1 cellular context compared by ENCODE assay signal in the genomic region with DNA sequence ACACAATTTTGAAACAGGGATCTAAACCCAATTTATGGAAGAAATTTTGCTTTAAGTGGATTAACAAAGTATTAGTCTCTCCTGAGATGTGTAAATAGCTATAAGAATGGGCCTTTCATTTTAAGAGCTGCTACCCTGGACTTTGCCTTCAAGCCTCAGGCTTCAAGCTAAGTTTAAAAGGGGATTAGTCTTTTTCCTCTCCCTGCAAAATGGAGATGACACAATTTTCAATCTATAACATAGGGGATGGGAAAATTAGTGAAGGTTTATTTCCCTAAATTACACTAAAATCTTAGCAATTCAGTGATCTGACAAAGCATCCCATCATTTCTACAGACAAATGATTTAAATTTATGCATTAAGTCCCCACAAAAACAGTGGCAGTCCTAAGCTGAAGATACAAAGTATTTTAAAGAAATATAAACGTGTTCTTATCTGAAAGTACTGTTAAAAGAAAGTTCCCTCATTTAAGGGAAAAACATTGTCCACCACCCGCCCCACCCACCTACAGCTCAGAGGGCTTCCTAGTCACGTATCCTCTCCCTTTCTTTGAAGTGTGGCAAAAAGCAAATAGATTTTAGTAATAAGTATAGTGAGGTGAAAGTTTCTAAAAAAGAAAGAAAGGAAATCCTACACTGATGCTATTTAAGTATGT.
TF ChIP-seq lines count a peak whose summit lies in the region.

No MANE protein-coding gene starts in this region.

TF ChIP-seq in HepG2, 621 proteins besides CTCF, POLR2A, EP300 and RAD21 (continued from another document):
- TF ChIP-seq, protein P1, sequence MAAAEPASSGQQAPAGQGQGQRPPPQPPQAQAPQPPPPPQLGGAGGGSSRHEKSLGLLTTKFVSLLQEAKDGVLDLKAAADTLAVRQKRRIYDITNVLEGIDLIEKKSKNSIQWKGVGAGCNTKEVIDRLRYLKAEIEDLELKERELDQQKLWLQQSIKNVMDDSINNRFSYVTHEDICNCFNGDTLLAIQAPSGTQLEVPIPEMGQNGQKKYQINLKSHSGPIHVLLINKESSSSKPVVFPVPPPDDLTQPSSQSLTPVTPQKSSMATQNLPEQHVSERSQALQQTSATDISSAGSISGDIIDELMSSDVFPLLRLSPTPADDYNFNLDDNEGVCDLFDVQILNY (CRISPR knock-in tag; conservative IDR thresholded peaks at IDR 0.05): no peak
- no peak; the same call in 1 of the 2 replicates for TF ChIP-seq HMG20B (CRISPR knock-in tag; conservative IDR thresholded peaks at IDR 0.05)
- TF ChIP-seq CBFB (CRISPR knock-in tag; IDR thresholded peaks at IDR 0.05): 0 out of 2 replicates have a peak, but pooled peaks have one; percentile 14
- peak; percentile 99 for TF ChIP-seq ASH2L (IDR thresholded peaks at IDR 0.05; ENCODE audit: insufficient read length, low read depth, low read length)
- TF ChIP-seq ZNF577 (CRISPR knock-in tag; IDR thresholded peaks at IDR 0.05; ENCODE audit: borderline replicate concordance, low read depth): no peak
- no peak for TF ChIP-seq ZKSCAN1 (IDR thresholded peaks at IDR 0.05; ENCODE audit: low read length)
- no peak for TF ChIP-seq SPEN (CRISPR knock-in tag; IDR thresholded peaks at IDR 0.05; ENCODE audit: low read depth)
- no peak for TF ChIP-seq HES4 (CRISPR knock-in tag; IDR thresholded peaks at IDR 0.05; ENCODE audit: borderline replicate concordance)
- TF ChIP-seq, protein P2, sequence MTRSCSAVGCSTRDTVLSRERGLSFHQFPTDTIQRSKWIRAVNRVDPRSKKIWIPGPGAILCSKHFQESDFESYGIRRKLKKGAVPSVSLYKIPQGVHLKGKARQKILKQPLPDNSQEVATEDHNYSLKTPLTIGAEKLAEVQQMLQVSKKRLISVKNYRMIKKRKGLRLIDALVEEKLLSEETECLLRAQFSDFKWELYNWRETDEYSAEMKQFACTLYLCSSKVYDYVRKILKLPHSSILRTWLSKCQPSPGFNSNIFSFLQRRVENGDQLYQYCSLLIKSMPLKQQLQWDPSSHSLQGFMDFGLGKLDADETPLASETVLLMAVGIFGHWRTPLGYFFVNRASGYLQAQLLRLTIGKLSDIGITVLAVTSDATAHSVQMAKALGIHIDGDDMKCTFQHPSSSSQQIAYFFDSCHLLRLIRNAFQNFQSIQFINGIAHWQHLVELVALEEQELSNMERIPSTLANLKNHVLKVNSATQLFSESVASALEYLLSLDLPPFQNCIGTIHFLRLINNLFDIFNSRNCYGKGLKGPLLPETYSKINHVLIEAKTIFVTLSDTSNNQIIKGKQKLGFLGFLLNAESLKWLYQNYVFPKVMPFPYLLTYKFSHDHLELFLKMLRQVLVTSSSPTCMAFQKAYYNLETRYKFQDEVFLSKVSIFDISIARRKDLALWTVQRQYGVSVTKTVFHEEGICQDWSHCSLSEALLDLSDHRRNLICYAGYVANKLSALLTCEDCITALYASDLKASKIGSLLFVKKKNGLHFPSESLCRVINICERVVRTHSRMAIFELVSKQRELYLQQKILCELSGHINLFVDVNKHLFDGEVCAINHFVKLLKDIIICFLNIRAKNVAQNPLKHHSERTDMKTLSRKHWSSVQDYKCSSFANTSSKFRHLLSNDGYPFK (CRISPR knock-in tag; IDR thresholded peaks at IDR 0.05; ENCODE audit: borderline replicate concordance): no peak
- TF ChIP-seq HOXA9 (CRISPR knock-in tag; IDR thresholded peaks at IDR 0.05; ENCODE audit: borderline replicate concordance): no peak
- TF ChIP-seq NR2F2 (IDR thresholded peaks at IDR 0.05; ENCODE audit: borderline replicate concordance, low read depth): peak; percentile 77; the same call in 1 of the 2 replicates
- TF ChIP-seq GATA4 (IDR thresholded peaks at IDR 0.05; ENCODE audit: borderline replicate concordance, low read depth): peak; percentile 90; the same call in 1 of the 2 replicates
- no peak for TF ChIP-seq ZNF230 (CRISPR knock-in tag; IDR thresholded peaks at IDR 0.05)
- TF ChIP-seq, protein P3, sequence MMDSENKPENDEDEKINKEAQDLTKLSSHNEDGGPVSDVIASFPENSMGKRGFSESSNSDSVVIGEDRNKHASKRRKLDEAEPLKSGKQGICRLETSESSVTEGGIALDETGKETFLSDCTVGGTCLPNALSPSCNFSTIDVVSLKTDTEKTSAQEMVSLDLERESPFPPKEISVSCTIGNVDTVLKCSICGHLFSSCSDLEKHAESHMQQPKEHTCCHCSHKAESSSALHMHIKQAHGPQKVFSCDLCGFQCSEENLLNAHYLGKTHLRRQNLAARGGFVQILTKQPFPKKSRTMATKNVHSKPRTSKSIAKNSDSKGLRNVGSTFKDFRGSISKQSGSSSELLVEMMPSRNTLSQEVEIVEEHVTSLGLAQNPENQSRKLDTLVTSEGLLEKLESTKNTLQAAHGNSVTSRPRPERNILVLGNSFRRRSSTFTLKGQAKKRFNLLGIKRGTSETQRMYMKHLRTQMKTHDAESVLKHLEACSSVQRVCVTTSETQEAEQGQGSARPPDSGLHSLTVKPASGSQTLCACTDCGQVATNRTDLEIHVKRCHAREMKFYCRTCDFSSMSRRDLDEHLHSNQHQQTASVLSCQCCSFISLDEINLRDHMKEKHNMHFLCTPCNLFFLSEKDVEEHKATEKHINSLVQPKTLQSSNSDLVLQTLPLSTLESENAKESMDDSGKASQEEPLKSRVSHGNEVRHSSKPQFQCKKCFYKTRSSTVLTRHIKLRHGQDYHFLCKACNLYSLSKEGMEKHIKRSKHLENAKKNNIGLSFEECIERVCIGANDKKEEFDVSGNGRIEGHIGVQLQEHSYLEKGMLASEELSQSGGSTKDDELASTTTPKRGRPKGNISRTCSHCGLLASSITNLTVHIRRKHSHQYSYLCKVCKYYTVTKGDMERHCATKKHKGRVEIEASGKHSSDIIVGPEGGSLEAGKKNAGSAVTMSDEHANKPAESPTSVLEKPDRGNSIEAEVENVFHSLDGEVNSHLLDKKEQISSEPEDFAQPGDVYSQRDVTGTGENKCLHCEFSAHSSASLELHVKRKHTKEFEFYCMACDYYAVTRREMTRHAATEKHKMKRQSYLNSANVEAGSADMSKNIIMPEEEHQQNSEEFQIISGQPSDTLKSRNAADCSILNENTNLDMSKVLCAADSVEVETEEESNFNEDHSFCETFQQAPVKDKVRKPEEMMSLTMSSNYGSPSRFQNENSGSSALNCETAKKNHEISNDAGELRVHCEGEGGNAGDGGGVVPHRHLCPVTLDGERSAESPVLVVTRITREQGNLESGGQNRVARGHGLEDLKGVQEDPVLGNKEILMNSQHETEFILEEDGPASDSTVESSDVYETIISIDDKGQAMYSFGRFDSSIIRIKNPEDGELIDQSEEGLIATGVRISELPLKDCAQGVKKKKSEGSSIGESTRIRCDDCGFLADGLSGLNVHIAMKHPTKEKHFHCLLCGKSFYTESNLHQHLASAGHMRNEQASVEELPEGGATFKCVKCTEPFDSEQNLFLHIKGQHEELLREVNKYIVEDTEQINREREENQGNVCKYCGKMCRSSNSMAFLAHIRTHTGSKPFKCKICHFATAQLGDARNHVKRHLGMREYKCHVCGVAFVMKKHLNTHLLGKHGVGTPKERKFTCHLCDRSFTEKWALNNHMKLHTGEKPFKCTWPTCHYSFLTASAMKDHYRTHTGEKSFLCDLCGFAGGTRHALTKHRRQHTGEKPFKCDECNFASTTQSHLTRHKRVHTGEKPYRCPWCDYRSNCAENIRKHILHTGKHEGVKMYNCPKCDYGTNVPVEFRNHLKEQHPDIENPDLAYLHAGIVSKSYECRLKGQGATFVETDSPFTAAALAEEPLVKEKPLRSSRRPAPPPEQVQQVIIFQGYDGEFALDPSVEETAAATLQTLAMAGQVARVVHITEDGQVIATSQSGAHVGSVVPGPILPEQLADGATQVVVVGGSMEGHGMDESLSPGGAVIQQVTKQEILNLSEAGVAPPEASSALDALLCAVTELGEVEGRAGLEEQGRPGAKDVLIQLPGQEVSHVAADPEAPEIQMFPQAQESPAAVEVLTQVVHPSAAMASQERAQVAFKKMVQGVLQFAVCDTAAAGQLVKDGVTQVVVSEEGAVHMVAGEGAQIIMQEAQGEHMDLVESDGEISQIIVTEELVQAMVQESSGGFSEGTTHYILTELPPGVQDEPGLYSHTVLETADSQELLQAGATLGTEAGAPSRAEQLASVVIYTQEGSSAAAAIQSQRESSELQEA (CRISPR knock-in tag; IDR thresholded peaks at IDR 0.05; ENCODE audit: not compliant biosample characterization): no peak
- no peak for TF ChIP-seq TBP (CRISPR knock-in tag; IDR thresholded peaks at IDR 0.05)
- peak; percentile 45; the same call in 1 of the 2 replicates for TF ChIP-seq ZBTB7B (CRISPR knock-in tag; IDR thresholded peaks at IDR 0.05)
- no peak for TF ChIP-seq ZNF296 (CRISPR knock-in tag; conservative IDR thresholded peaks at IDR 0.05)
- TF ChIP-seq, protein P4, sequence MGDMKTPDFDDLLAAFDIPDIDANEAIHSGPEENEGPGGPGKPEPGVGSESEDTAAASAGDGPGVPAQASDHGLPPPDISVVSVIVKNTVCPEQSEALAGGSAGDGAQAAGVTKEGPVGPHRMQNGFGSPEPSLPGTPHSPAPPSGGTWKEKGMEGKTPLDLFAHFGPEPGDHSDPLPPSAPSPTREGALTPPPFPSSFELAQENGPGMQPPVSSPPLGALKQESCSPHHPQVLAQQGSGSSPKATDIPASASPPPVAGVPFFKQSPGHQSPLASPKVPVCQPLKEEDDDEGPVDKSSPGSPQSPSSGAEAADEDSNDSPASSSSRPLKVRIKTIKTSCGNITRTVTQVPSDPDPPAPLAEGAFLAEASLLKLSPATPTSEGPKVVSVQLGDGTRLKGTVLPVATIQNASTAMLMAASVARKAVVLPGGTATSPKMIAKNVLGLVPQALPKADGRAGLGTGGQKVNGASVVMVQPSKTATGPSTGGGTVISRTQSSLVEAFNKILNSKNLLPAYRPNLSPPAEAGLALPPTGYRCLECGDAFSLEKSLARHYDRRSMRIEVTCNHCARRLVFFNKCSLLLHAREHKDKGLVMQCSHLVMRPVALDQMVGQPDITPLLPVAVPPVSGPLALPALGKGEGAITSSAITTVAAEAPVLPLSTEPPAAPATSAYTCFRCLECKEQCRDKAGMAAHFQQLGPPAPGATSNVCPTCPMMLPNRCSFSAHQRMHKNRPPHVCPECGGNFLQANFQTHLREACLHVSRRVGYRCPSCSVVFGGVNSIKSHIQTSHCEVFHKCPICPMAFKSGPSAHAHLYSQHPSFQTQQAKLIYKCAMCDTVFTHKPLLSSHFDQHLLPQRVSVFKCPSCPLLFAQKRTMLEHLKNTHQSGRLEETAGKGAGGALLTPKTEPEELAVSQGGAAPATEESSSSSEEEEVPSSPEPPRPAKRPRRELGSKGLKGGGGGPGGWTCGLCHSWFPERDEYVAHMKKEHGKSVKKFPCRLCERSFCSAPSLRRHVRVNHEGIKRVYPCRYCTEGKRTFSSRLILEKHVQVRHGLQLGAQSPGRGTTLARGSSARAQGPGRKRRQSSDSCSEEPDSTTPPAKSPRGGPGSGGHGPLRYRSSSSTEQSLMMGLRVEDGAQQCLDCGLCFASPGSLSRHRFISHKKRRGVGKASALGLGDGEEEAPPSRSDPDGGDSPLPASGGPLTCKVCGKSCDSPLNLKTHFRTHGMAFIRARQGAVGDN (CRISPR knock-in tag; IDR thresholded peaks at IDR 0.05): no peak
- no peak; the same call in 1 of the 2 replicates for TF ChIP-seq ARNT2 (CRISPR knock-in tag; IDR thresholded peaks at IDR 0.05; ENCODE audit: low read depth)
- no peak for TF ChIP-seq KDM1A (CRISPR knock-in tag; IDR thresholded peaks at IDR 0.05)
- TF ChIP-seq, protein P5, sequence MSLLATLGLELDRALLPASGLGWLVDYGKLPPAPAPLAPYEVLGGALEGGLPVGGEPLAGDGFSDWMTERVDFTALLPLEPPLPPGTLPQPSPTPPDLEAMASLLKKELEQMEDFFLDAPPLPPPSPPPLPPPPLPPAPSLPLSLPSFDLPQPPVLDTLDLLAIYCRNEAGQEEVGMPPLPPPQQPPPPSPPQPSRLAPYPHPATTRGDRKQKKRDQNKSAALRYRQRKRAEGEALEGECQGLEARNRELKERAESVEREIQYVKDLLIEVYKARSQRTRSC (CRISPR knock-in tag; IDR thresholded peaks at IDR 0.05; ENCODE audit: low read depth): no peak
- TF ChIP-seq, protein P6, sequence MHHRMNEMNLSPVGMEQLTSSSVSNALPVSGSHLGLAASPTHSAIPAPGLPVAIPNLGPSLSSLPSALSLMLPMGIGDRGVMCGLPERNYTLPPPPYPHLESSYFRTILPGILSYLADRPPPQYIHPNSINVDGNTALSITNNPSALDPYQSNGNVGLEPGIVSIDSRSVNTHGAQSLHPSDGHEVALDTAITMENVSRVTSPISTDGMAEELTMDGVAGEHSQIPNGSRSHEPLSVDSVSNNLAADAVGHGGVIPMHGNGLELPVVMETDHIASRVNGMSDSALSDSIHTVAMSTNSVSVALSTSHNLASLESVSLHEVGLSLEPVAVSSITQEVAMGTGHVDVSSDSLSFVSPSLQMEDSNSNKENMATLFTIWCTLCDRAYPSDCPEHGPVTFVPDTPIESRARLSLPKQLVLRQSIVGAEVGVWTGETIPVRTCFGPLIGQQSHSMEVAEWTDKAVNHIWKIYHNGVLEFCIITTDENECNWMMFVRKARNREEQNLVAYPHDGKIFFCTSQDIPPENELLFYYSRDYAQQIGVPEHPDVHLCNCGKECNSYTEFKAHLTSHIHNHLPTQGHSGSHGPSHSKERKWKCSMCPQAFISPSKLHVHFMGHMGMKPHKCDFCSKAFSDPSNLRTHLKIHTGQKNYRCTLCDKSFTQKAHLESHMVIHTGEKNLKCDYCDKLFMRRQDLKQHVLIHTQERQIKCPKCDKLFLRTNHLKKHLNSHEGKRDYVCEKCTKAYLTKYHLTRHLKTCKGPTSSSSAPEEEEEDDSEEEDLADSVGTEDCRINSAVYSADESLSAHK (CRISPR knock-in tag; IDR thresholded peaks at IDR 0.05; ENCODE audit: borderline replicate concordance): no peak
- no peak for TF ChIP-seq SMAD9 (CRISPR knock-in tag; IDR thresholded peaks at IDR 0.05)
- peak; percentile 87; the same call in 1 of the 2 replicates for TF ChIP-seq ZBTB20 (CRISPR knock-in tag; IDR thresholded peaks at IDR 0.05; ENCODE audit: borderline replicate concordance, low read depth)
- TF ChIP-seq ARNT (IDR thresholded peaks at IDR 0.05): 0 out of 2 replicates have a peak, but pooled peaks have one; percentile 39
- peak; percentile 97 for TF ChIP-seq TCF7 (IDR thresholded peaks at IDR 0.05; ENCODE audit: low read depth)
- TF ChIP-seq, protein P7, sequence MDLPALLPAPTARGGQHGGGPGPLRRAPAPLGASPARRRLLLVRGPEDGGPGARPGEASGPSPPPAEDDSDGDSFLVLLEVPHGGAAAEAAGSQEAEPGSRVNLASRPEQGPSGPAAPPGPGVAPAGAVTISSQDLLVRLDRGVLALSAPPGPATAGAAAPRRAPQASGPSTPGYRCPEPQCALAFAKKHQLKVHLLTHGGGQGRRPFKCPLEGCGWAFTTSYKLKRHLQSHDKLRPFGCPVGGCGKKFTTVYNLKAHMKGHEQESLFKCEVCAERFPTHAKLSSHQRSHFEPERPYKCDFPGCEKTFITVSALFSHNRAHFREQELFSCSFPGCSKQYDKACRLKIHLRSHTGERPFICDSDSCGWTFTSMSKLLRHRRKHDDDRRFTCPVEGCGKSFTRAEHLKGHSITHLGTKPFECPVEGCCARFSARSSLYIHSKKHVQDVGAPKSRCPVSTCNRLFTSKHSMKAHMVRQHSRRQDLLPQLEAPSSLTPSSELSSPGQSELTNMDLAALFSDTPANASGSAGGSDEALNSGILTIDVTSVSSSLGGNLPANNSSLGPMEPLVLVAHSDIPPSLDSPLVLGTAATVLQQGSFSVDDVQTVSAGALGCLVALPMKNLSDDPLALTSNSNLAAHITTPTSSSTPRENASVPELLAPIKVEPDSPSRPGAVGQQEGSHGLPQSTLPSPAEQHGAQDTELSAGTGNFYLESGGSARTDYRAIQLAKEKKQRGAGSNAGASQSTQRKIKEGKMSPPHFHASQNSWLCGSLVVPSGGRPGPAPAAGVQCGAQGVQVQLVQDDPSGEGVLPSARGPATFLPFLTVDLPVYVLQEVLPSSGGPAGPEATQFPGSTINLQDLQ (CRISPR knock-in tag; IDR thresholded peaks at IDR 0.05): no peak
- TF ChIP-seq NAIF1 (CRISPR knock-in tag; IDR thresholded peaks at IDR 0.05; ENCODE audit: borderline replicate concordance): peak; percentile 46; the same call in 1 of the 2 replicates
TF ChIP-seq in HepG2: peak in this region for 145.
